Comparison of ENCODE assay signal across 8 cellular contexts in the genomic region with DNA sequence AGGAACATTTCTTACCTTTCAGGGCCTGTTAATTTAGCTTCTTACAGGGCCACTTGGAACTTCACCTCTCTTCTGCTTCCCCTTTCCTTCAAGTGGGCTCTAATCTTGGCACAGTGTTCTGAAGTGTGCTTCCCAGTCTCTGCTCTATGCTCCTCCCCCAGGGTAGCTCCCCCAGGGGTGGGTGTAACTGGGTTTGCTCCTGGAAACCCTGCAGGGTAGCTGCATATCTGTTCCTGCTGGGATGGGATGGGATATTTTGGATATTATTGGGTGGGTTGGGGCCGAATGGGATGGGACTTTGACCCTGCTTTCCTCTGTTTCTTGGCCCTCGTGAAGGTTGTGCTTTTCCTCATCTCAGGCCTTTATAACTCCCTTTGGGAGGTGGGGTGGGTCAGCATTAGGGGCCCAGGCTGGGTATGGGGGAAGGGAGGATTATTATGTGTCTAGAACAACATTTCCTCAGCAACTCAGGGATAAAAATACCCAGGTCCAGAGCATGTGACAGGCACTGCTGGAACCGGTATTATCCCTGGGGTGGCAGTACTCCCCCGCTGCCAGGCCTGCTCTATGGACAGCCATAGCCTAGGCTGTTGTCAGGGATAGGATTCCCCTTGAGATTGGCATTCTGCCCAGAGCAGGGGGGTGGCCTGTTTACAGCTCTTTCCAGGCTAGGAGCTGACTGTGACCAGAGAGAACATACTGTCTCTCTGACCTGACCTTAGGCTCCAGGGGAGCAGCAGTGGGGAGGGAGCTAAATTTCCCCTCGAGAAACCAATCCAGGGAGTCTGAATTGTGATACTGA. TPM values are rescaled to one million over a fixed set of nuclear protein-coding genes. Genes with fewer than 3 reads are reported as not detected.
A peak's percentile ranks its signal among the peaks of the same experiment; 100 is the strongest.
DNase-seq lines count a peak whose midpoint lies in the region; ATAC-seq and TF ChIP-seq lines count a peak whose summit lies in the region.

No MANE protein-coding gene starts in this region.

- no peaks in the 10 kb centered on the region for H3K9me2 ChIP-seq in GM23338 (ENCODE audit: insufficient read depth)

- peak overlapping the region; percentile 99 for H3K4me3 ChIP-seq in GM23338
- peak overlapping the region; percentile 40 to 77 (median 71) for H3K4me3 ChIP-seq in breast epithelium
- peak overlapping the region; percentile 1 to 71 (median 22) for H3K4me3 ChIP-seq in stomach

- H3K4me3 Mint-ChIP-seq in GM23338: peak overlapping the region; percentile 98

- peak; percentile 14 for DNase-seq in GM23338 (ENCODE audit: low spot score)
- peak; percentile 26 for DNase-seq in NCI-H748 treated with DMSO at 0.1 percent for 48 hours (lab: John Stamatoyannopoulos, UW)
- peak in 1 of 2 donors; percentile 65 for DNase-seq in breast epithelium (ENCODE audit: low spot score in 2 of 2)
- DNase-seq in left colon: peak; percentile 36 to 63
- peak; percentile 39 for DNase-seq in stomach
- no peak for DNase-seq in activated effector memory CD4-positive, alpha-beta T cell treated with anti-CD3 and anti-CD28 coated beads, Interleukin-2, amount 50 U/mL, for 16 hours

- H3K9me3 ChIP-seq in breast epithelium: no peaks in the 10 kb centered on the region
- H3K9me3 ChIP-seq in stomach: no peaks in the 10 kb centered on the region

- ATAC-seq in GM23338 (no peak), left colon (no peak), GM19328 (IDR thresholded peaks at IDR 0.05; ENCODE audit: unreplicated experiment) (no peak), HG02678 (IDR thresholded peaks at IDR 0.05; ENCODE audit: unreplicated experiment) (no peak)

- H3K9me3 Mint-ChIP-seq in GM23338: no peaks in the 10 kb centered on the region

- H3K4me1 Mint-ChIP-seq in GM23338: peaks cover 76% of the 10 kb centered on the region

- H3K36me3 ChIP-seq in GM23338 (ENCODE audit: insufficient read depth) (peaks cover 30% of the 10 kb centered on the region), breast epithelium (no peaks in the 10 kb centered on the region), stomach (peaks cover 33 to 68% (median 53%) of the 10 kb centered on the region in 4 donors)

- H3K27me3 Mint-ChIP-seq in GM23338 (ENCODE audit: insufficient read depth, low read depth, poor library complexity): peaks cover 27% of the 10 kb centered on the region

- no peak overlapping the region for H2AFZ ChIP-seq in GM23338

- intact Hi-C loops in breast epithelium (cut with DNase I; ENCODE audit: low total_unique reads): loop anchor here (5.0 kb wide), 1 partner anchor 669 kb away; a partner anchor contains a TSS
- intact Hi-C loops in left colon (cut with DNase I, micrococcal nuclease): no loop called here
- intact Hi-C loops in stomach (cut with DNase I; ENCODE audit: low total_unique reads): no loop called here

- H3K27ac ChIP-seq in GM23338 (ENCODE audit: low read depth) (peak overlapping the region; percentile 93), breast epithelium (peak overlapping the region; percentile 92 to 96), stomach (peak overlapping the region in 4 of 5 donors; percentile 94 to 99 (median 97))

- H3K79me2 ChIP-seq in GM23338 (replicated peaks; ENCODE audit: insufficient read depth): peaks cover 82% of the 10 kb centered on the region

- peaks cover 30% of the 10 kb centered on the region; the same call in 1 of the 2 replicates for H3F3A ChIP-seq in GM23338 (replicated peaks; ENCODE audit: low read depth)

- H4K20me1 ChIP-seq in GM23338 (replicated peaks; ENCODE audit: insufficient read depth): peaks cover 29% of the 10 kb centered on the region; the same call in 1 of the 2 replicates

- peaks cover 69% of the 10 kb centered on the region for H3K36me3 Mint-ChIP-seq in GM23338 (ENCODE audit: low read depth)

- no peak for TF ChIP-seq EP300 in stomach (IDR thresholded peaks at IDR 0.05)

- 29 to 37% (median 33%) methylated on average over 5 of the region's 5 CpGs for WGBS in stomach, 5 donors

- peak overlapping the region; percentile 94 for H3K4me2 ChIP-seq in GM23338

- H3K27me3 ChIP-seq in GM23338 (ENCODE audit: insufficient read depth): no peaks in the 10 kb centered on the region
- no peaks in the 10 kb centered on the region for H3K27me3 ChIP-seq in breast epithelium
- no peaks in the 10 kb centered on the region for H3K27me3 ChIP-seq in stomach

- H3K27ac Mint-ChIP-seq in GM23338: peak overlapping the region; percentile 90

- TF ChIP-seq CTCF in GM23338 (conservative IDR thresholded peaks at IDR 0.05; ENCODE audit: low read depth in 2 of 2) (no peak), breast epithelium (IDR thresholded peaks at IDR 0.05) (no peak), stomach (IDR thresholded peaks at IDR 0.05) (no peak)

- peaks cover 60% of the 10 kb centered on the region for H3K4me1 ChIP-seq in GM23338 (ENCODE audit: insufficient read depth)
- H3K4me1 ChIP-seq in breast epithelium: peaks cover 37 to 40% of the 10 kb centered on the region in 2 donors
- H3K4me1 ChIP-seq in stomach: peaks cover 69 to 74% (median 72%) of the 10 kb centered on the region in 4 donors

- no peak for TF ChIP-seq POLR2A in breast epithelium (IDR thresholded peaks at IDR 0.05)
- TF ChIP-seq POLR2A in stomach (IDR thresholded peaks at IDR 0.05): no peak

TF ChIP-seq in GM23338, 12 proteins besides CTCF, POLR2A, EP300 and RAD21 (continues in another document):
- TF ChIP-seq, protein P1, sequence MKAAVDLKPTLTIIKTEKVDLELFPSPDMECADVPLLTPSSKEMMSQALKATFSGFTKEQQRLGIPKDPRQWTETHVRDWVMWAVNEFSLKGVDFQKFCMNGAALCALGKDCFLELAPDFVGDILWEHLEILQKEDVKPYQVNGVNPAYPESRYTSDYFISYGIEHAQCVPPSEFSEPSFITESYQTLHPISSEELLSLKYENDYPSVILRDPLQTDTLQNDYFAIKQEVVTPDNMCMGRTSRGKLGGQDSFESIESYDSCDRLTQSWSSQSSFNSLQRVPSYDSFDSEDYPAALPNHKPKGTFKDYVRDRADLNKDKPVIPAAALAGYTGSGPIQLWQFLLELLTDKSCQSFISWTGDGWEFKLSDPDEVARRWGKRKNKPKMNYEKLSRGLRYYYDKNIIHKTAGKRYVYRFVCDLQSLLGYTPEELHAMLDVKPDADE (IDR thresholded peaks at IDR 0.05): no peak
- TF ChIP-seq CREB1 (CRISPR knock-in tag; IDR thresholded peaks at IDR 0.05; ENCODE audit: low read depth): no peak
- no peak for TF ChIP-seq JUNB (IDR thresholded peaks at IDR 0.05; ENCODE audit: unreplicated experiment)
- no peak for TF ChIP-seq POLR2AphosphoS5 (IDR thresholded peaks at IDR 0.05; ENCODE audit: low read depth)
- no peak for TF ChIP-seq EZH2 (IDR thresholded peaks at IDR 0.05; ENCODE audit: low read depth, unreplicated experiment)
- no peak for TF ChIP-seq NANOG (IDR thresholded peaks at IDR 0.05; ENCODE audit: borderline replicate concordance)
- no peak for TF ChIP-seq ZNF331 (CRISPR knock-in tag; IDR thresholded peaks at IDR 0.05; ENCODE audit: low read depth)
- TF ChIP-seq STAT1 (IDR thresholded peaks at IDR 0.05; ENCODE audit: unreplicated experiment): no peak
- TF ChIP-seq, protein P2, sequence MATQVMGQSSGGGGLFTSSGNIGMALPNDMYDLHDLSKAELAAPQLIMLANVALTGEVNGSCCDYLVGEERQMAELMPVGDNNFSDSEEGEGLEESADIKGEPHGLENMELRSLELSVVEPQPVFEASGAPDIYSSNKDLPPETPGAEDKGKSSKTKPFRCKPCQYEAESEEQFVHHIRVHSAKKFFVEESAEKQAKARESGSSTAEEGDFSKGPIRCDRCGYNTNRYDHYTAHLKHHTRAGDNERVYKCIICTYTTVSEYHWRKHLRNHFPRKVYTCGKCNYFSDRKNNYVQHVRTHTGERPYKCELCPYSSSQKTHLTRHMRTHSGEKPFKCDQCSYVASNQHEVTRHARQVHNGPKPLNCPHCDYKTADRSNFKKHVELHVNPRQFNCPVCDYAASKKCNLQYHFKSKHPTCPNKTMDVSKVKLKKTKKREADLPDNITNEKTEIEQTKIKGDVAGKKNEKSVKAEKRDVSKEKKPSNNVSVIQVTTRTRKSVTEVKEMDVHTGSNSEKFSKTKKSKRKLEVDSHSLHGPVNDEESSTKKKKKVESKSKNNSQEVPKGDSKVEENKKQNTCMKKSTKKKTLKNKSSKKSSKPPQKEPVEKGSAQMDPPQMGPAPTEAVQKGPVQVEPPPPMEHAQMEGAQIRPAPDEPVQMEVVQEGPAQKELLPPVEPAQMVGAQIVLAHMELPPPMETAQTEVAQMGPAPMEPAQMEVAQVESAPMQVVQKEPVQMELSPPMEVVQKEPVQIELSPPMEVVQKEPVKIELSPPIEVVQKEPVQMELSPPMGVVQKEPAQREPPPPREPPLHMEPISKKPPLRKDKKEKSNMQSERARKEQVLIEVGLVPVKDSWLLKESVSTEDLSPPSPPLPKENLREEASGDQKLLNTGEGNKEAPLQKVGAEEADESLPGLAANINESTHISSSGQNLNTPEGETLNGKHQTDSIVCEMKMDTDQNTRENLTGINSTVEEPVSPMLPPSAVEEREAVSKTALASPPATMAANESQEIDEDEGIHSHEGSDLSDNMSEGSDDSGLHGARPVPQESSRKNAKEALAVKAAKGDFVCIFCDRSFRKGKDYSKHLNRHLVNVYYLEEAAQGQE (IDR thresholded peaks at IDR 0.05; ENCODE audit: unreplicated experiment): no peak

RNA-seq across cellular contexts. Expression of a gene that starts 5.0 kb away (rescaled TPM):
- 138 and 157 TPM in 2 replicates for total RNA-seq in GM23338 (2014; rRNA removed; shearing (Covaris generic))
- polyA plus RNA-seq in GM23338 (2016; fragmentation: Nextera tagmentation; extraction: Ambion mirVana) (39.9 and 49.9 TPM in 2 replicates), stomach (10 to 100 TPM; 25.2 to 39.5 (median 36.6) TPM)
- total RNA-seq in breast epithelium (100 to 1,000 TPM in 2 of 3 donors, 10 to 100 TPM in 1; 96.4 to 278 (median 106) TPM), left colon (100 to 1,000 TPM; 223 to 245 TPM), stomach (100 to 1,000 TPM in 3 of 5 donors, 10 to 100 TPM in 2; 51.4 to 160 (median 126) TPM)

RNA-seq across cellular contexts. Expression of a gene that starts 15.6 kb away (rescaled TPM):
- not detected in 2 replicates for total RNA-seq in GM23338 (2014; rRNA removed; shearing (Covaris generic))
- polyA plus RNA-seq in GM23338 (2016; fragmentation: Nextera tagmentation; extraction: Ambion mirVana) (not detected in 2 replicates), stomach (10 to 100 TPM; 17.0 to 20.4 (median 17.1) TPM)
- total RNA-seq in breast epithelium (10 to 100 TPM; 16.4 to 97.9 (median 23.3) TPM), left colon (1 to 10 TPM; 7.1 to 8.7 TPM), stomach (100 to 1,000 TPM in 1 of 5 donors, 10 to 100 TPM in 2, 1 to 10 TPM in 2; 6.8 to 187 (median 12.3) TPM)

RNA-seq across cellular contexts. Expression of a gene that starts 48.1 kb away (rescaled TPM):
- total RNA-seq in GM23338 (2014; rRNA removed; shearing (Covaris generic)): 113 and 127 TPM in 2 replicates
- 223 and 243 TPM in 2 replicates for polyA plus RNA-seq in GM23338 (2016; fragmentation: Nextera tagmentation; extraction: Ambion mirVana)
- 10 to 100 TPM; 29.0 to 45.8 (median 45.2) TPM for total RNA-seq in breast epithelium
- total RNA-seq in left colon: 10 to 100 TPM; 22.7 to 31.0 TPM
- 10 to 100 TPM; 12.8 to 65.6 (median 40.3) TPM for total RNA-seq in stomach
- 10 to 100 TPM; 21.3 to 27.3 (median 23.4) TPM for polyA plus RNA-seq in stomach

RNA-seq across cellular contexts. Expression of a gene that starts 54.4 kb away (rescaled TPM):
- total RNA-seq in GM23338 (2014; rRNA removed; shearing (Covaris generic)): 13.7 and 16.3 TPM in 2 replicates
- polyA plus RNA-seq in GM23338 (2016; fragmentation: Nextera tagmentation; extraction: Ambion mirVana): 7.9 and 8.0 TPM in 2 replicates
- 10 to 100 TPM; 13.4 to 19.7 (median 14.2) TPM for total RNA-seq in breast epithelium
- 10 to 100 TPM; 19.2 to 20.7 TPM for total RNA-seq in left colon
- 10 to 100 TPM in 3 of 5 donors, 1 to 10 TPM in 2; 3.5 to 35.7 (median 13.8) TPM for total RNA-seq in stomach
- 10 to 100 TPM; 13.2 to 16.8 (median 14.4) TPM for polyA plus RNA-seq in stomach

Comparison
In these comparisons a context has a peak if more than half of its experiments do, and no peak if none do; other contexts are left out.
1. H3K4me3 ChIP-seq: peak in every context shown above with its lines; median percentile 99 in GM23338; 71 in breast epithelium; 22 in stomach.